ENCODE assay signal across 26 cellular contexts in genomic region chr12:132525833-132526455, GRCh38. TPM values are rescaled to one million over a fixed set of nuclear protein-coding genes. Genes with fewer than 3 reads are reported as not detected.
DNase-seq lines count a peak whose midpoint lies in the region; TF ChIP-seq lines count a peak whose summit lies in the region.
"Had no signal": no experiment of that assay in that cellular context is flagged by ENCODE, and none has a peak within 500 bp of the region (broad histone marks: within the 10 kb centered on the region; RNA-seq: fewer than 3 reads in every experiment).

No MANE protein-coding gene starts in this region.

- CTCF ChIA-PET in RWPE1 (lab: Yijun Ruan, JAX): no interaction called here

- POLR2A ChIA-PET in RWPE1 (lab: Yijun Ruan, JAX; ENCODE audit: low non-redundant PET): no interaction called here

- intact Hi-C loops in posterior vena cava (cut with DNase I): loop anchor here (10.0 kb wide), 2 partner anchors 101 to 111 kb away; no protein-coding TSS in a partner anchor
- intact Hi-C loops in sigmoid colon (cut with DNase I): no loop called here

- H3K27me3 ChIP-seq in layer of hippocampus (ENCODE audit: control insufficient read depth, insufficient read depth, low read length) (no peaks in the 10 kb centered on the region), sigmoid colon (no peaks in the 10 kb centered on the region)
- H3K27me3 ChIP-seq: breast epithelium, heart right ventricle, left lung, right atrium auricular region had no signal

- no peaks in the 10 kb centered on the region for H3K9me3 ChIP-seq in sigmoid colon
- H3K9me3 ChIP-seq: breast epithelium, heart right ventricle, left lung, right atrium auricular region had no signal

- TF ChIP-seq CTCF in RWPE1 (conservative IDR thresholded peaks at IDR 0.05; ENCODE audit: low read depth): no peak
- no peak for TF ChIP-seq CTCF in sigmoid colon (IDR thresholded peaks at IDR 0.05)

- H3K27ac ChIP-seq in RWPE1 (peak overlapping the region; percentile 96), cingulate gyrus (ENCODE audit: low read depth, low read length) (peak overlapping the region; percentile 75), layer of hippocampus (ENCODE audit: low read depth, low read length) (peak overlapping the region; percentile 52), sigmoid colon (no peak overlapping the region)
- H3K27ac ChIP-seq: breast epithelium, GM23248, heart right ventricle, left lung had no signal

- no peak for TF ChIP-seq EP300 in sigmoid colon (IDR thresholded peaks at IDR 0.05)

- DNase-seq in RWPE1 (ENCODE audit: low spot score) (no peak), superior temporal gyrus (ENCODE audit: extremely low spot score) (peak; percentile 88), posterior vena cava (ENCODE audit: low spot score) (no peak), NCI-H1105 treated with DMSO at 0.1 percent for 48 hours (lab: John Stamatoyannopoulos, UW) (no peak), sigmoid colon (no peak)
- no peak for DNase-seq in stimulated activated CD4-positive, alpha-beta T cell treated with anti-CD3 and anti-CD28 coated beads, Interleukin-4, amount 100 ng/mL, for 24 hours
- DNase-seq: activated CD4-positive, alpha-beta T cell treated with anti-CD3 and anti-CD28 coated beads, Interleukin-2, amount 50 U/mL, for 1 hour; activated gamma-delta T cell treated with Interleukin-2 at 50 U/mL for 16 hours; activated T-cell treated with anti-CD3 and anti-CD28 coated beads, Interleukin-2, amount 50 U/mL, for 4 hours; CD4-positive, CD25-positive, alpha-beta regulatory T cell; effector memory CD4-positive, alpha-beta T cell; erythroblast; GM23248; heart right ventricle; left lung; mesendoderm; MV-4-11; NCI-H146; NCI-H2171 treated with DMSO at 0.1 percent for 48 hours; NCI-H524; SHP77 treated with DMSO at 0.1 percent for 48 hours; stimulated activated CD4-positive, alpha-beta T cell treated with anti-CD3 and anti-CD28 coated beads, Interleukin-2, amount 100 ng/mL, for 24 hours had no signal

- peaks cover 0 to 14% (median 4%) of the 10 kb centered on the region in 4 donors for H3K4me1 ChIP-seq in sigmoid colon

- H3K36me3 ChIP-seq in sigmoid colon: peaks cover 0 to 10% (median 0%) of the 10 kb centered on the region in 4 donors
- H3K36me3 ChIP-seq: breast epithelium, right atrium auricular region had no signal

- TF ChIP-seq POLR2A in sigmoid colon (IDR thresholded peaks at IDR 0.05): no peak

- 94% methylated on average over 28 of the region's 28 CpGs for WGBS in sigmoid colon, 2 donors

- no peak overlapping the region for H3K4me3 ChIP-seq in sigmoid colon
- H3K4me3 ChIP-seq: breast epithelium, GM23248, heart right ventricle, left lung, right atrium auricular region had no signal

RNA-seq across cellular contexts. Expression of gene FBRSL1, which starts 36.0 kb away (rescaled TPM):
- 10 to 100 TPM; 34.0 to 35.8 TPM for total RNA-seq in posterior vena cava
- total RNA-seq in sigmoid colon: 10 to 100 TPM in 2 of 4 donors, 1 to 10 TPM in 2; 3.9 to 14.7 (median 7.7) TPM
- polyA plus RNA-seq in sigmoid colon: 10 to 100 TPM in 2 of 3 donors, 1 to 10 TPM in 1; 8.4 to 37.0 (median 10.6) TPM

Comparison
In these comparisons a context has a peak if more than half of its experiments do, and no peak if none do; other contexts are left out.
1. H3K27ac ChIP-seq: peak in RWPE1 (single experiment), cingulate gyrus (single experiment) and layer of hippocampus (single experiment); none in sigmoid colon (0 of 4).